ENCODE assay signal across 9 cellular contexts in the genomic region with DNA sequence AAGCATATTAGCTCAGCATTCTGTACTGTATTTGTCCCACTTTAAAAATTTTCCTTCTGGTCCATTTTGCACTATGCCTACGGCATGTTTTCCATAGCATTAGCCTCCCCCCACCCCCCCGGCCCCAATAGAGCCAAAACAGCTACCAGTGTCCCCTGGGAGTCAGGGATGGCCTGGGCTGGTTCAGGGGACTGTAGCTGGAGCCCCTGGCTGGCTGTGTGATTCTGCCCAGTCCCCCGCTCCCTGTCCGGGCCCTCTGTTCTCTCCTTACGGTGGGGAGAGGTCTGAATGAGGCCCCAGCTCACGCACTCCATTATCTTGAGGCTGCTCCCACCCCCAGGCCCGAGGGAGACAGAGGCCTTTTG.
A peak's percentile ranks its signal among the peaks of the same experiment; 100 is the strongest.
DNase-seq lines count a peak whose midpoint lies in the region; ATAC-seq and TF ChIP-seq lines count a peak whose summit lies in the region.
"Had no signal": no experiment of that assay in that cellular context is flagged by ENCODE, and none has a peak within 500 bp of the region (broad histone marks: within the 10 kb centered on the region; RNA-seq: fewer than 3 reads in every experiment).

No MANE protein-coding gene starts in this region.

- H3K27ac ChIP-seq in HUES6 (ENCODE audit: low read depth, low read length) (no peak overlapping the region), duodenal mucosa (ENCODE audit: low read depth, low read length) (peak overlapping the region; percentile 50), liver (ENCODE audit: low read depth in 1 of 2, low read length in 2 of 2) (no peak overlapping the region), subcutaneous abdominal adipose tissue (ENCODE audit: low read depth, low read length) (peak overlapping the region; percentile 67)
- H3K27ac ChIP-seq in CD8-positive, alpha-beta memory T cell (ENCODE audit: low read depth, low read length) = no peak overlapping the region

- H3K4me3 ChIP-seq in HUES6 (ENCODE audit: low read depth, low read length) = peak overlapping the region; percentile 70
- peak overlapping the region; percentile 36 to 61 for H3K4me3 ChIP-seq in duodenal mucosa (ENCODE audit: low read depth in 1 of 2, low read length in 2 of 2)
- H3K4me3 ChIP-seq in liver (ENCODE audit: low read depth in 1 of 3, low read length in 3 of 3) = peak overlapping the region; percentile 29 to 60 (median 55)
- peak overlapping the region in 4 of 5 donors; percentile 56 to 73 (median 64) for H3K4me3 ChIP-seq in subcutaneous abdominal adipose tissue (ENCODE audit: low read depth in 1 of 5, low read length in 5 of 5)
- no peak overlapping the region for H3K4me3 ChIP-seq in CD8-positive, alpha-beta memory T cell (ENCODE audit: low read length)

- H3K4me1 Mint-ChIP-seq in CD8-positive, alpha-beta memory T cell = no peaks in the 10 kb centered on the region
- H3K4me1 Mint-ChIP-seq: activated CD4-positive, alpha-beta memory T cell treated with anti-CD3 and anti-CD28 coated beads, Interleukin-2, amount 10 ng/mL, durations not matched to agents 7 days and 5 days had no signal

- peaks cover 27 to 67% of the 10 kb centered on the region in 2 donors for H3K27me3 Mint-ChIP-seq in CD8-positive, alpha-beta memory T cell

- TF ChIP-seq CTCF in liver (IDR thresholded peaks at IDR 0.05; ENCODE audit: low read depth, low read length, missing input control) = no peak

- H3K9me3 Mint-ChIP-seq in CD8-positive, alpha-beta memory T cell = peaks cover 0 to 2% (median 0%) of the 10 kb centered on the region in 5 donors
- H3K9me3 Mint-ChIP-seq: activated CD4-positive, alpha-beta memory T cell treated with anti-CD3 and anti-CD28 coated beads, Interleukin-2, amount 10 ng/mL, durations not matched to agents 7 days and 5 days had no signal

- ATAC-seq in HG03159 (IDR thresholded peaks at IDR 0.05; ENCODE audit: unreplicated experiment) = no peak

- H3K27me3 ChIP-seq in HUES6 (ENCODE audit: control insufficient read depth, insufficient read depth, low read length) (peaks cover 27% of the 10 kb centered on the region), duodenal mucosa (ENCODE audit: control insufficient read depth in 1 of 2, insufficient read depth in 2 of 2, low read length in 2 of 2) (peaks cover 22 to 30% of the 10 kb centered on the region in 2 donors), liver (ENCODE audit: control insufficient read depth in 4 of 4, insufficient read depth in 4 of 4, low read length in 3 of 4) (no peaks in the 10 kb centered on the region), subcutaneous abdominal adipose tissue (ENCODE audit: control insufficient read depth in 5 of 5, insufficient read depth in 4 of 5, low read length in 5 of 5) (peaks cover 0 to 6% (median 0%) of the 10 kb centered on the region in 5 donors)
- H3K27me3 ChIP-seq in CD8-positive, alpha-beta memory T cell (ENCODE audit: insufficient read depth, low read length, poor library complexity, severe bottlenecking) = no peaks in the 10 kb centered on the region

- H3K36me3 ChIP-seq in HUES6 (ENCODE audit: control insufficient read depth, insufficient read depth, low read length) = no peaks in the 10 kb centered on the region
- no peaks in the 10 kb centered on the region for H3K36me3 ChIP-seq in duodenal mucosa (ENCODE audit: control insufficient read depth in 1 of 2, insufficient read depth in 2 of 2, low read length in 2 of 2)
- no peaks in the 10 kb centered on the region for H3K36me3 ChIP-seq in liver (ENCODE audit: control insufficient read depth in 4 of 4, insufficient read depth in 3 of 4, low read depth in 1 of 4, low read length in 3 of 4)
- H3K36me3 ChIP-seq in subcutaneous abdominal adipose tissue (ENCODE audit: control insufficient read depth in 5 of 5, insufficient read depth in 5 of 5, low read length in 5 of 5) = no peaks in the 10 kb centered on the region
- H3K36me3 ChIP-seq in CD8-positive, alpha-beta memory T cell (ENCODE audit: insufficient read depth, low read length) = no peaks in the 10 kb centered on the region

- no peak for TF ChIP-seq RAD21 in liver (IDR thresholded peaks at IDR 0.05)

- H3K9ac ChIP-seq in HUES6 (ENCODE audit: low read length) (peak overlapping the region; percentile 39), duodenal mucosa (ENCODE audit: low read depth in 1 of 2, low read length in 2 of 2) (no peak overlapping the region), liver (ENCODE audit: low read depth in 1 of 2, low read length in 2 of 2) (no peak overlapping the region), subcutaneous abdominal adipose tissue (ENCODE audit: low read length in 5 of 5) (peak overlapping the region in 4 of 5 donors; percentile 34 to 74 (median 58))

- no peaks in the 10 kb centered on the region for H3K36me3 Mint-ChIP-seq in CD8-positive, alpha-beta memory T cell

- H3K4me1 ChIP-seq in HUES6 (ENCODE audit: control insufficient read depth, insufficient read depth, low read length) = peaks cover 35% of the 10 kb centered on the region
- H3K4me1 ChIP-seq in duodenal mucosa (ENCODE audit: control insufficient read depth in 1 of 2, insufficient read depth in 2 of 2, low read length in 2 of 2) = peaks cover 13 to 15% of the 10 kb centered on the region in 2 donors
- peaks cover 5 to 11% (median 8%) of the 10 kb centered on the region in 4 donors for H3K4me1 ChIP-seq in liver (ENCODE audit: control insufficient read depth in 4 of 4, insufficient read depth in 4 of 4, low read length in 3 of 4)
- H3K4me1 ChIP-seq in subcutaneous abdominal adipose tissue (ENCODE audit: control insufficient read depth in 5 of 5, insufficient read depth in 5 of 5, low read length in 5 of 5) = peaks cover 2 to 31% (median 20%) of the 10 kb centered on the region in 5 donors
- no peaks in the 10 kb centered on the region for H3K4me1 ChIP-seq in CD8-positive, alpha-beta memory T cell (ENCODE audit: insufficient read depth, low read length)

- 45% methylated on average over 7 of the region's 7 CpGs for WGBS in liver

- no peak overlapping the region for H3K27ac Mint-ChIP-seq in CD8-positive, alpha-beta memory T cell
- H3K27ac Mint-ChIP-seq: activated CD4-positive, alpha-beta memory T cell treated with anti-CD3 and anti-CD28 coated beads, Interleukin-2, amount 10 ng/mL, durations not matched to agents 7 days and 5 days had no signal

- no peaks in the 10 kb centered on the region for H3K9me3 ChIP-seq in HUES6 (ENCODE audit: control insufficient read depth, insufficient read depth, low read depth, low read length)
- no peaks in the 10 kb centered on the region for H3K9me3 ChIP-seq in duodenal mucosa (ENCODE audit: control insufficient read depth in 1 of 2, low read length in 2 of 2)
- H3K9me3 ChIP-seq in liver (ENCODE audit: control insufficient read depth in 4 of 4, low read length in 3 of 4) = no peaks in the 10 kb centered on the region
- no peaks in the 10 kb centered on the region for H3K9me3 ChIP-seq in subcutaneous abdominal adipose tissue (ENCODE audit: control insufficient read depth in 5 of 5, low read length in 5 of 5)
- no peaks in the 10 kb centered on the region for H3K9me3 ChIP-seq in CD8-positive, alpha-beta memory T cell (ENCODE audit: low read length)

- DNase-seq in CD8-positive, alpha-beta memory T cell = no peak
- DNase-seq in SK-N-DZ (ENCODE audit: low spot score) (no peak), occipital lobe (lab: John Stamatoyannopoulos, UW) (no peak)
- DNase-seq: activated CD4-positive, alpha-beta memory T cell treated with anti-CD3 and anti-CD28 coated beads, Interleukin-2, amount 10 ng/mL, durations not matched to agents 7 days and 5 days had no signal

- no peak overlapping the region for H3K4me3 Mint-ChIP-seq in CD8-positive, alpha-beta memory T cell
- H3K4me3 Mint-ChIP-seq: activated CD4-positive, alpha-beta memory T cell treated with anti-CD3 and anti-CD28 coated beads, Interleukin-2, amount 10 ng/mL, durations not matched to agents 7 days and 5 days had no signal

- CTCF ChIA-PET in CD8-positive, alpha-beta memory T cell (lab: Charles Lee) = no interaction called here

- POLR2A ChIA-PET in CD8-positive, alpha-beta memory T cell (lab: Charles Lee) = no interaction called here

TF ChIP-seq in liver, 16 proteins besides CTCF, POLR2A, EP300 and RAD21:
- TF ChIP-seq FOXA2 (IDR thresholded peaks at IDR 0.05) = no peak
- no peak for TF ChIP-seq GABPA (IDR thresholded peaks at IDR 0.05 in 1 of 2, conservative IDR thresholded peaks at IDR 0.05 in 1 of 2)
- no peak for TF ChIP-seq RXRA (IDR thresholded peaks at IDR 0.05)
- TF ChIP-seq, protein P1, sequence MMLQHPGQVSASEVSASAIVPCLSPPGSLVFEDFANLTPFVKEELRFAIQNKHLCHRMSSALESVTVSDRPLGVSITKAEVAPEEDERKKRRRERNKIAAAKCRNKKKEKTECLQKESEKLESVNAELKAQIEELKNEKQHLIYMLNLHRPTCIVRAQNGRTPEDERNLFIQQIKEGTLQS (IDR thresholded peaks at IDR 0.05) = no peak
- TF ChIP-seq, protein P2, sequence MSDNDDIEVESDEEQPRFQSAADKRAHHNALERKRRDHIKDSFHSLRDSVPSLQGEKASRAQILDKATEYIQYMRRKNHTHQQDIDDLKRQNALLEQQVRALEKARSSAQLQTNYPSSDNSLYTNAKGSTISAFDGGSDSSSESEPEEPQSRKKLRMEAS (IDR thresholded peaks at IDR 0.05) = no peak
- TF ChIP-seq REST (IDR thresholded peaks at IDR 0.05) = no peak
- TF ChIP-seq JUND (IDR thresholded peaks at IDR 0.05) = no peak
- TF ChIP-seq TAF1 (conservative IDR thresholded peaks at IDR 0.05) = no peak

Comparison
In these comparisons a context has a peak if more than half of its experiments do, and no peak if none do; other contexts are left out.
1. H3K27ac ChIP-seq: peak in duodenal mucosa (single experiment) and subcutaneous abdominal adipose tissue (single experiment); none in HUES6 (single experiment), liver (0 of 2) and CD8-positive, alpha-beta memory T cell (single experiment).
2. H3K9ac ChIP-seq: peak in HUES6 (single experiment) and subcutaneous abdominal adipose tissue (4 of 5); none in duodenal mucosa (0 of 2) and liver (0 of 2).